In genomic region chr12:26182377-26182776, GRCh38 we compare ENCODE assay signal across 28 cellular contexts.
"Had no signal": no experiment of that assay in that cellular context is flagged by ENCODE, and none has a peak within 500 bp of the region (broad histone marks: within the 10 kb centered on the region; RNA-seq: fewer than 3 reads in every experiment).

No MANE protein-coding gene starts in this region.

- H3K4me3 ChIP-seq: colonic mucosa, coronary artery, dorsolateral prefrontal cortex, esophagus muscularis mucosa, esophagus squamous epithelium, gastrocnemius medialis, gastroesophageal sphincter, heart left ventricle, heart right ventricle had no signal

- FAIRE-seq: colon, endometrium, endothelial cell of umbilical vein, frontal cortex had no signal

- ATAC-seq: effector memory CD8-positive, alpha-beta T cell; esophagus mucosa; foreskin keratinocyte; gastrocnemius medialis; gastroesophageal sphincter; heart left ventricle; heart right ventricle had no signal

- H3K4me1 ChIP-seq: colonic mucosa, gastroesophageal sphincter had no signal

- H3K27ac ChIP-seq: colonic mucosa, coronary artery, dorsolateral prefrontal cortex, epithelial cell of prostate, esophagus muscularis mucosa, esophagus squamous epithelium, foreskin keratinocyte, gastrocnemius medialis, gastroesophageal sphincter, heart left ventricle, heart right ventricle had no signal

- H3K9me3 ChIP-seq: colonic mucosa, esophagus muscularis mucosa, esophagus squamous epithelium, gastrocnemius medialis, gastroesophageal sphincter, heart left ventricle, heart right ventricle had no signal

- H3K27me3 ChIP-seq: colonic mucosa, esophagus muscularis mucosa, foreskin keratinocyte, gastrocnemius medialis, gastroesophageal sphincter had no signal

- H3K36me3 ChIP-seq: colonic mucosa, esophagus muscularis mucosa, esophagus squamous epithelium, gastrocnemius medialis, gastroesophageal sphincter, heart left ventricle, heart right ventricle had no signal

- DNase-seq: colonic mucosa; cortex of kidney; dermis blood vessel endothelial cell; dorsolateral prefrontal cortex; effector CD4-positive, alpha-beta T cell; effector CD8-positive, alpha-beta T cell; effector memory CD4-positive, alpha-beta T cell; effector memory CD8-positive, alpha-beta T cell; endodermal cell; erythroblast; esophagus squamous epithelium; foreskin fibroblast; foreskin keratinocyte; foreskin melanocyte; gastrocnemius medialis; glutamatergic neuron; head of caudate nucleus; heart left ventricle; heart right ventricle had no signal
